In genomic region chr3:124401841-124402240, GRCh38 we compare ENCODE assay signal across 16 cellular contexts.
DNase-seq lines count a peak whose midpoint lies in the region; TF ChIP-seq lines count a peak whose summit lies in the region.
"Had no signal": no experiment of that assay in that cellular context is flagged by ENCODE, and none has a peak within 500 bp of the region (broad histone marks: within the 10 kb centered on the region; RNA-seq: fewer than 3 reads in every experiment).

No MANE protein-coding gene starts in this region.

- no peaks in the 10 kb centered on the region for H3K27me3 Mint-ChIP-seq in nephron progenitor cell (ENCODE audit: low read depth, poor library complexity)
- H3K27me3 Mint-ChIP-seq in activated CD4-positive, alpha-beta memory T cell treated with anti-CD3 and anti-CD28 coated beads for 36 hours, result peaks cover 9% of the 10 kb centered on the region

- H3K27ac Mint-ChIP-seq in nephron progenitor cell, result peak overlapping the region; percentile 37
- H3K27ac Mint-ChIP-seq in activated CD4-positive, alpha-beta memory T cell treated with anti-CD3 and anti-CD28 coated beads for 36 hours, result no peak overlapping the region
- H3K27ac Mint-ChIP-seq: activated CD4-positive, alpha-beta T cell treated with anti-CD3 and anti-CD28 coated beads, Interleukin-2, amount 10 ng/mL, durations not matched to agents 7 days and 5 days; activated naive CD8-positive, alpha-beta T cell treated with anti-CD3 and anti-CD28 coated beads, Interleukin-2, amount 50 U/mL, for 24 hours had no signal

- CTCF ChIA-PET in activated CD4-positive, alpha-beta memory T cell treated with anti-CD3 and anti-CD28 coated beads for 36 hours (lab: Charles Lee), result no interaction called here

- WGBS in spleen, 5 donors, result 72 to 85% (median 79%) methylated on average over 2 of the region's 2 CpGs

- H3K36me3 ChIP-seq in SJSA1 (peaks cover 6% of the 10 kb centered on the region; the same call in 1 of the 2 replicates), spleen (peaks cover 0 to 60% (median 0%) of the 10 kb centered on the region in 6 donors)

- no peaks in the 10 kb centered on the region for H3K9me3 Mint-ChIP-seq in nephron progenitor cell
- H3K9me3 Mint-ChIP-seq in activated CD4-positive, alpha-beta memory T cell treated with anti-CD3 and anti-CD28 coated beads for 36 hours, result no peaks in the 10 kb centered on the region
- H3K9me3 Mint-ChIP-seq: activated CD4-positive, alpha-beta T cell treated with anti-CD3 and anti-CD28 coated beads, Interleukin-2, amount 10 ng/mL, durations not matched to agents 7 days and 5 days; activated naive CD8-positive, alpha-beta T cell treated with anti-CD3 and anti-CD28 coated beads, Interleukin-2, amount 50 U/mL, for 24 hours had no signal

- TF ChIP-seq CTCF in fibroblast of pulmonary artery (IDR thresholded peaks at IDR 0.05; ENCODE audit: low read length, missing control alignments) (no peak), nephron progenitor cell (IDR thresholded peaks at IDR 0.05) (no peak), spleen (IDR thresholded peaks at IDR 0.05 in 8 of 11, conservative IDR thresholded peaks at IDR 0.05 in 3 of 11) (no peak)

- POLR2A ChIA-PET in activated CD4-positive, alpha-beta memory T cell treated with anti-CD3 and anti-CD28 coated beads for 36 hours (lab: Charles Lee), result no interaction called here

- DNase-seq in ELF-1 (ENCODE audit: low read depth, low spot score), result peak; percentile 65
- DNase-seq in SJSA1 (ENCODE audit: low read depth in 1 of 2, low spot score in 2 of 2), result peak; percentile 58 to 67
- peak; percentile 13 for DNase-seq in fibroblast of pulmonary artery (ENCODE audit: low read depth)
- no peak for DNase-seq in nephron progenitor cell
- DNase-seq in activated CD4-positive, alpha-beta memory T cell treated with anti-CD3 and anti-CD28 coated beads for 36 hours, result no peak
- no peak for DNase-seq in AML-193 (lab: John Stamatoyannopoulos, UW)
- no peak for DNase-seq in spleen
- DNase-seq in activated gamma-delta T cell treated with Interleukin-2 at 50 U/mL for 16 hours, result no peak
- DNase-seq: activated CD4-positive, alpha-beta T cell treated with anti-CD3 and anti-CD28 coated beads, Interleukin-2, amount 10 ng/mL, durations not matched to agents 7 days and 5 days; activated naive CD8-positive, alpha-beta T cell treated with anti-CD3 and anti-CD28 coated beads, Interleukin-2, amount 50 U/mL, for 24 hours; heart right ventricle; left colon; SHP77; T-helper 9 cell had no signal

- H3K4me1 Mint-ChIP-seq in nephron progenitor cell, result peaks cover 13% of the 10 kb centered on the region
- H3K4me1 Mint-ChIP-seq in activated CD4-positive, alpha-beta memory T cell treated with anti-CD3 and anti-CD28 coated beads for 36 hours (ENCODE audit: low read depth), result no peaks in the 10 kb centered on the region
- H3K4me1 Mint-ChIP-seq: activated CD4-positive, alpha-beta T cell treated with anti-CD3 and anti-CD28 coated beads, Interleukin-2, amount 10 ng/mL, durations not matched to agents 7 days and 5 days; activated naive CD8-positive, alpha-beta T cell treated with anti-CD3 and anti-CD28 coated beads, Interleukin-2, amount 50 U/mL, for 24 hours had no signal

- H3K36me3 Mint-ChIP-seq in nephron progenitor cell (ENCODE audit: low read depth), result peaks cover 69% of the 10 kb centered on the region
- no peaks in the 10 kb centered on the region for H3K36me3 Mint-ChIP-seq in activated CD4-positive, alpha-beta memory T cell treated with anti-CD3 and anti-CD28 coated beads for 36 hours

- intact Hi-C loops in activated CD4-positive, alpha-beta memory T cell treated with anti-CD3 and anti-CD28 coated beads for 36 hours (cut with micrococcal nuclease), result no loop called here
- intact Hi-C loops in spleen (cut with DNase I; ENCODE audit: low total_unique reads), result no loop called here

- no peak overlapping the region for H3K4me3 Mint-ChIP-seq in nephron progenitor cell
- no peak overlapping the region for H3K4me3 Mint-ChIP-seq in activated CD4-positive, alpha-beta memory T cell treated with anti-CD3 and anti-CD28 coated beads for 36 hours
- H3K4me3 Mint-ChIP-seq: activated CD4-positive, alpha-beta T cell treated with anti-CD3 and anti-CD28 coated beads, Interleukin-2, amount 10 ng/mL, durations not matched to agents 7 days and 5 days; activated naive CD8-positive, alpha-beta T cell treated with anti-CD3 and anti-CD28 coated beads, Interleukin-2, amount 50 U/mL, for 24 hours had no signal

- no peak for TF ChIP-seq POLR2A in spleen (IDR thresholded peaks at IDR 0.05)

- H3K27me3 ChIP-seq in SJSA1 (replicated peaks) (no peaks in the 10 kb centered on the region), spleen (replicated peaks in 1 of 7) (peaks cover 0 to 8% (median 0%) of the 10 kb centered on the region in 7 donors)
- H3K27me3 ChIP-seq: heart right ventricle had no signal

- H3K4me1 ChIP-seq in SJSA1 (replicated peaks), result peaks cover 17% of the 10 kb centered on the region
- no peaks in the 10 kb centered on the region for H3K4me1 ChIP-seq in spleen

- no peak overlapping the region for H3K4me3 ChIP-seq in SJSA1
- H3K4me3 ChIP-seq in fibroblast of pulmonary artery (replicated peaks; ENCODE audit: low read depth, low read length), result no peak overlapping the region
- H3K4me3 ChIP-seq in spleen, result no peak overlapping the region
- H3K4me3 ChIP-seq: heart right ventricle had no signal

- H3K27ac ChIP-seq in SJSA1 (peak overlapping the region; percentile 77), spleen (no peak overlapping the region)
- H3K27ac ChIP-seq: epithelial cell of prostate, heart right ventricle, KMS-11 had no signal

- H3K9me3 ChIP-seq in SJSA1 (replicated peaks) (no peaks in the 10 kb centered on the region), spleen (no peaks in the 10 kb centered on the region)
- H3K9me3 ChIP-seq: heart right ventricle had no signal

Comparison
In these comparisons a context has a peak if more than half of its experiments do, and no peak if none do; other contexts are left out.
1. DNase-seq: peak in ELF-1 (single experiment), SJSA1 (2 of 2) and fibroblast of pulmonary artery (single experiment); none in nephron progenitor cell (single experiment), activated CD4-positive, alpha-beta memory T cell treated with anti-CD3 and anti-CD28 coated beads for 36 hours (single experiment), AML-193 (0 of 2), spleen (single experiment) and activated gamma-delta T cell treated with Interleukin-2 at 50 U/mL for 16 hours (single experiment).